ENCODE assay signal across 8 cellular contexts in genomic region chr2:171160119-171160629, GRCh38. TPM values are rescaled to one million over a fixed set of nuclear protein-coding genes. Genes with fewer than 3 reads are reported as not detected.
DNase-seq lines count a peak whose midpoint lies in the region; ATAC-seq and TF ChIP-seq lines count a peak whose summit lies in the region.

No MANE protein-coding gene starts in this region.

- TF ChIP-seq CTCF in AG10803 (conservative IDR thresholded peaks at IDR 0.05; ENCODE audit: low read length) (no peak), fibroblast of villous mesenchyme (IDR thresholded peaks at IDR 0.05; ENCODE audit: insufficient read depth, low read depth, low read length) (no peak)

- H3K9ac ChIP-seq in neuronal stem cell (ENCODE audit: low read depth, low read length, poor library complexity) (peak overlapping the region; percentile 99), subcutaneous abdominal adipose tissue (ENCODE audit: low read length in 5 of 5) (peak overlapping the region in 4 of 5 donors; percentile 78 to 91 (median 84))

- peak overlapping the region; percentile 87 for H3K23ac ChIP-seq in neuronal stem cell (ENCODE audit: low read depth, low read length, poor library complexity)

- ATAC-seq in GM19324 (IDR thresholded peaks at IDR 0.05; ENCODE audit: low FRiP score, unreplicated experiment) = peak; percentile 19
- peak; percentile 20 for ATAC-seq in HG03460 (IDR thresholded peaks at IDR 0.05; ENCODE audit: unreplicated experiment)

- H3K36me3 ChIP-seq in neuronal stem cell (replicated peaks in 1 of 2; ENCODE audit: control insufficient read depth in 2 of 2, insufficient read depth in 2 of 2, low read length in 2 of 2) (no peaks in the 10 kb centered on the region), subcutaneous abdominal adipose tissue (ENCODE audit: control insufficient read depth in 5 of 5, insufficient read depth in 5 of 5, low read length in 5 of 5) (no peaks in the 10 kb centered on the region)

- peak overlapping the region; percentile 93 for H2BK5ac ChIP-seq in neuronal stem cell (ENCODE audit: low read length)

- peak overlapping the region; percentile 39 for H2BK15ac ChIP-seq in neuronal stem cell (ENCODE audit: low read length)

- peak overlapping the region; percentile 96 for H2AK5ac ChIP-seq in neuronal stem cell (ENCODE audit: low read depth, low read length)

- H3K18ac ChIP-seq in neuronal stem cell (ENCODE audit: low read length) = peak overlapping the region; percentile 100

- DNase-seq in AG10803 (ENCODE audit: low read depth) (peak; percentile 70), OCI-M1 (lab: John Stamatoyannopoulos, UW) (peak; percentile 81), fibroblast of villous mesenchyme (ENCODE audit: low read depth) (peak; percentile 70), neuronal stem cell (ENCODE audit: low spot score) (peak; percentile 66)
- peak; percentile 90 for DNase-seq in activated effector memory CD4-positive, alpha-beta T cell treated with anti-CD3 and anti-CD28 coated beads, Interleukin-2, amount 50 U/mL, for 16 hours

- no peaks in the 10 kb centered on the region for H3K27me3 ChIP-seq in neuronal stem cell (ENCODE audit: control insufficient read depth in 3 of 3, insufficient read depth in 3 of 3, low read depth in 1 of 3, low read length in 3 of 3)
- no peaks in the 10 kb centered on the region for H3K27me3 ChIP-seq in subcutaneous abdominal adipose tissue (ENCODE audit: control insufficient read depth in 5 of 5, insufficient read depth in 4 of 5, low read length in 5 of 5)

- H3K4me3 ChIP-seq in AG10803 (ENCODE audit: low read length) (peak overlapping the region; percentile 86), fibroblast of villous mesenchyme (ENCODE audit: low read depth, low read length) (peak overlapping the region; percentile 92), neuronal stem cell (ENCODE audit: low read length in 2 of 2) (peak overlapping the region; percentile 78 to 99), subcutaneous abdominal adipose tissue (ENCODE audit: low read depth in 1 of 5, low read length in 5 of 5) (peak overlapping the region; percentile 52 to 95 (median 91))

- no peak overlapping the region for H4K8ac ChIP-seq in neuronal stem cell (ENCODE audit: low read depth, low read length)

- H3K27ac ChIP-seq in neuronal stem cell (replicated peaks; ENCODE audit: low read length) (peak overlapping the region; percentile 98), subcutaneous abdominal adipose tissue (ENCODE audit: low read depth, low read length) (peak overlapping the region; percentile 90)

- H4K91ac ChIP-seq in neuronal stem cell (ENCODE audit: low read depth, low read length, poor library complexity) = peak overlapping the region; percentile 79

- WGBS in neuronal stem cell (ENCODE audit: extremely low coverage in 2 of 2, insufficient read length in 2 of 2, insufficient replicate concordance in 1 of 2), 2 donors = no CpG with 5 or more reads among the region's 50 CpGs

- H3K4me1 ChIP-seq in neuronal stem cell (ENCODE audit: control insufficient read depth in 2 of 2, insufficient read depth in 1 of 2, low read depth in 1 of 2, low read length in 2 of 2) (peaks cover 0 to 18% of the 10 kb centered on the region in 2 donors), subcutaneous abdominal adipose tissue (ENCODE audit: control insufficient read depth in 5 of 5, insufficient read depth in 5 of 5, low read length in 5 of 5) (peaks cover 0 to 24% (median 18%) of the 10 kb centered on the region in 5 donors)

- peak overlapping the region; percentile 64 for H3K4me2 ChIP-seq in neuronal stem cell (ENCODE audit: insufficient read depth, low read length, poor library complexity, severe bottlenecking)

- peak overlapping the region; percentile 37 for H3K4ac ChIP-seq in neuronal stem cell (ENCODE audit: low read length)

- no peak overlapping the region for H2BK12ac ChIP-seq in neuronal stem cell (ENCODE audit: low read length)

- H2AFZ ChIP-seq in neuronal stem cell (ENCODE audit: low read length) = peak overlapping the region; percentile 89

- H3K14ac ChIP-seq in neuronal stem cell (ENCODE audit: low read length) = peak overlapping the region; percentile 100

- H3K9me3 ChIP-seq in neuronal stem cell (replicated peaks in 1 of 2; ENCODE audit: control insufficient read depth in 2 of 2, insufficient read depth in 1 of 2, low read depth in 1 of 2, low read length in 2 of 2) (no peaks in the 10 kb centered on the region), subcutaneous abdominal adipose tissue (ENCODE audit: control insufficient read depth in 5 of 5, low read length in 5 of 5) (no peaks in the 10 kb centered on the region)

- H3K79me1 ChIP-seq in neuronal stem cell (ENCODE audit: low read depth, low read length) = no peaks in the 10 kb centered on the region

- peak overlapping the region; percentile 79 for H2BK120ac ChIP-seq in neuronal stem cell (ENCODE audit: low read depth, low read length)

RNA-seq across cellular contexts. Expression of gene TLK1, which starts 0.5 kb away (rescaled TPM):
- 13.2 and 17.3 TPM in 2 replicates for total RNA-seq in fibroblast of villous mesenchyme
- polyA plus RNA-seq in neuronal stem cell (2013, experiment 1 of 2) = 34.0 TPM
- 30.7 TPM for polyA plus RNA-seq in neuronal stem cell (2013, experiment 2 of 2)

Comparison
In these comparisons a context has a peak if more than half of its experiments do, and no peak if none do; other contexts are left out.
1. Peak in every context shown above with its lines: DNase-seq, ATAC-seq, H3K4me3 ChIP-seq and H3K27ac ChIP-seq.